Comparison of ENCODE assay signal across 23 cellular contexts in the genomic region with DNA sequence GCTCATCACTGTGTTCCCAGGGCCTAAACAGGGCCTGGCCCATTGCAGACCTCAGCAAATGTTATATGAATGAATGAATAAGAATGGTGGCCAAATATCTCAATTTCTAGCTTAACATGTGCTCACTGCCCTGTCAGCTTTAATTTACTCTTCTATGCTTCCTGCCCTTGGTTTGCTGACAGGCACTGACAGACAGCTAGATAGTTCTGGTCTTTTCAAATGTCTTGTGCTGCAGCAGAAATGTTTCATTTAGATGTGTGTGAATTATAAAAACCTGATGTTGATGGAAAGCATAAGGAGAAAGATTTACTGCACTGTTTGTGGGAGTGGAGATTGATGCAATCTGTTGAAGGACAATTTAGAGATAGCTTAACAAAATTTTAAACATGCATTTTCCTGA. TPM values are rescaled to one million over a fixed set of nuclear protein-coding genes. Genes with fewer than 3 reads are reported as not detected.
"Had no signal": no experiment of that assay in that cellular context is flagged by ENCODE, and none has a peak within 500 bp of the region (broad histone marks: within the 10 kb centered on the region; RNA-seq: fewer than 3 reads in every experiment).

No MANE protein-coding gene starts in this region.

- H3K27ac ChIP-seq: colonic mucosa, gastrocnemius medialis, lower lobe of right lung, sigmoid colon, stomach, testis, tibial nerve, upper lobe of right lung, uterus had no signal

- H3K4me1 ChIP-seq: gastrocnemius medialis, uterus had no signal

- H3K4me3 ChIP-seq: colonic mucosa, gastrocnemius medialis, lower lobe of right lung, prostate gland, sigmoid colon, stomach, testis, tibial nerve, upper lobe of right lung, uterus had no signal

- H3K36me3 ChIP-seq: colonic mucosa, gastrocnemius medialis, lower lobe of right lung, prostate gland, sigmoid colon, stomach, tibial nerve, upper lobe of right lung, uterus had no signal

- H3K27me3 ChIP-seq: colonic mucosa, gastrocnemius medialis, sigmoid colon, stomach, testis, tibial nerve, upper lobe of right lung, uterus had no signal

- DNase-seq: colonic mucosa; effector CD8-positive, alpha-beta T cell; endodermal cell; foreskin fibroblast; gastrocnemius medialis; head of caudate nucleus; left ventricle myocardium superior; lower lobe of right lung; naive thymus-derived CD4-positive, alpha-beta T cell; nucleus accumbens; right cardiac atrium; sigmoid colon; stimulated activated CD4-positive, alpha-beta T cell treated with anti-CD3 and anti-CD28 coated beads, Interleukin-2, amount 100 ng/mL, for 24 hours; stimulated activated CD4-positive, alpha-beta T cell treated with anti-CD3 and anti-CD28 coated beads, Interleukin-4, amount 100 ng/mL, for 24 hours; stimulated activated naive CD4-positive, alpha-beta T cell treated with Interleukin-2 at 50 U/mL for 16 hours; stomach; testis; upper lobe of right lung; uterus had no signal

- H3K9me3 ChIP-seq: colonic mucosa, gastrocnemius medialis, lower lobe of right lung, prostate gland, sigmoid colon, stomach, testis, tibial nerve, upper lobe of right lung, uterus had no signal

RNA-seq across cellular contexts. Expression of a gene that starts 48.9 kb away (rescaled TPM):
- total RNA-seq: chondrocyte, gastrocnemius medialis, osteocyte, sigmoid colon had no signal
